In the genomic region with DNA sequence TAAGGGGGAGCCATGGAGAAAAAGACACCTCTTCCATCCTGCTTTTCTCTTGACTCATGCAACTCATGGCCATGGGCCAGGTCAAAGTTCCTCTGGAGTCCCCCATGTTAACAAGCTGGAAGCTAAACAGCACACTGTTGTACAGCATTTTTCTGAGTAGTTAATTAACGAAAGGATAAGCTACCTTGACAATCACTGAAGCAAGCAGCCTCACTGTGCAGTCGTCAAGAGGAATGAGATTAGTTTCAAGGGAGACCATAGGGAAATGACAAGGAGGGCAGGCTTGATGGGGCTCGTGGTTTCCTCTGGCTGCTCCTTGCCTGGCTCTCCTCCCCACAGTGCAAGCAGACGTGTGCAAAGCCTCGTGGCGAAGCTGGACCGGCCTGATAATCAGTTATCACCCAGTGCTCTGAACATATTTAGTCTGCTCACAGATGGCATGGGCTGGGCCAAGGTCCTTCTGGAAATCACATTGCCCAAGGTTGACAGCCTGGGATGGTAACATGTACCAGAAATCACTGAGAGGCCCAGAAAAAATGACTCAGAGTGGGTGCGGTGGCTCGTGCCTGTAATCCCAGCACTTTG, we compare ENCODE assay signal across 22 cellular contexts.
A peak's percentile ranks its signal among the peaks of the same experiment; 100 is the strongest.
DNase-seq lines count a peak whose midpoint lies in the region; TF ChIP-seq lines count a peak whose summit lies in the region.
"Had no signal": no experiment of that assay in that cellular context is flagged by ENCODE, and none has a peak within 500 bp of the region (broad histone marks: within the 10 kb centered on the region; RNA-seq: fewer than 3 reads in every experiment).

No MANE protein-coding gene starts in this region.

- H3F3A ChIP-seq in PC-9 (ENCODE audit: insufficient read depth, low read depth): no peaks in the 10 kb centered on the region

- no peak overlapping the region for H3K4me3 ChIP-seq in PC-9
- H3K4me3 ChIP-seq: BLaER1 had no signal

- CTCF ChIA-PET in PC-9 (lab: Charles Lee): no interaction called here

- DNase-seq in OCI-M1 (lab: John Stamatoyannopoulos, UW) (peak; percentile 57), cerebellar nuclear complex (lab: John Stamatoyannopoulos, UW) (peak; percentile 56 to 59), kidney glomerular epithelial cell (lab: John Stamatoyannopoulos, UW) (peak; percentile 95), renal cortical epithelial cell (ENCODE audit: low read depth) (peak; percentile 88), PC-9 (no peak), NCI-H2029 treated with DMSO at 0.1 percent for 48 hours (lab: John Stamatoyannopoulos, UW) (no peak), GM19240 (ENCODE audit: insufficient read length, low spot score) (no peak)
- DNase-seq: Calu3; CD4-positive, alpha-beta T cell; DMS153; H9; HFFc6; NCI-H1092 treated with DMSO at 0.1 percent for 48 hours; NCI-H1436 treated with DMSO at 0.1 percent for 48 hours; NCI-H1930; NCI-H2171; NCI-H345; NCI-H524 treated with DMSO at 0.1 percent for 48 hours; RPMI8226; SHP77 had no signal

- H2AFZ ChIP-seq in PC-9: no peak overlapping the region

- no peak for TF ChIP-seq CTCF in PC-9 (conservative IDR thresholded peaks at IDR 0.05)

- no TSS peak for BruUV-seq in PC-9 (replicated peaks; lab: Mats Ljungman, UMichigan)

- intact Hi-C loops in PC-9 (cut with micrococcal nuclease; ENCODE audit: unreplicated experiment): no loop called here

- no peak overlapping the region for H3K4me2 ChIP-seq in PC-9
- H3K4me2 ChIP-seq: BLaER1, KMS-11 had no signal

- no peaks in the 10 kb centered on the region for H3K79me2 ChIP-seq in PC-9 (ENCODE audit: low read depth)

- H3K4me1 ChIP-seq in PC-9 (replicated peaks; ENCODE audit: insufficient read depth): no peaks in the 10 kb centered on the region
- H3K4me1 ChIP-seq: BLaER1 had no signal

- H3K9me3 ChIP-seq in PC-9 (ENCODE audit: insufficient read depth, low read depth): no peaks in the 10 kb centered on the region

- peaks cover 9% of the 10 kb centered on the region; the same call in 1 of the 2 replicates for H3K27me3 ChIP-seq in PC-9 (ENCODE audit: insufficient read depth, low read depth)
- H3K27me3 ChIP-seq: BLaER1 had no signal

- no peak overlapping the region for H3K27ac ChIP-seq in PC-9
- H3K27ac ChIP-seq: BLaER1, KMS-11 had no signal

- H3K9me2 ChIP-seq in PC-9 (ENCODE audit: insufficient read depth): no peaks in the 10 kb centered on the region

- POLR2A ChIA-PET in PC-9 (lab: Charles Lee; ENCODE audit: unreplicated experiment): no interaction called here

- H3K36me3 ChIP-seq in PC-9 (ENCODE audit: low read depth): no peaks in the 10 kb centered on the region
- H3K36me3 ChIP-seq: BLaER1 had no signal

- no peaks in the 10 kb centered on the region for H4K20me1 ChIP-seq in PC-9 (ENCODE audit: insufficient read depth)
- H4K20me1 ChIP-seq: BLaER1 had no signal

Comparison
In these comparisons a context has a peak if more than half of its experiments do, and no peak if none do; other contexts are left out.
1. DNase-seq: peak in OCI-M1 (single experiment), cerebellar nuclear complex (2 of 2), kidney glomerular epithelial cell (single experiment) and renal cortical epithelial cell (single experiment); none in PC-9 (0 of 2), NCI-H2029 treated with DMSO at 0.1 percent for 48 hours (single experiment) and GM19240 (single experiment).